In the genomic region with DNA sequence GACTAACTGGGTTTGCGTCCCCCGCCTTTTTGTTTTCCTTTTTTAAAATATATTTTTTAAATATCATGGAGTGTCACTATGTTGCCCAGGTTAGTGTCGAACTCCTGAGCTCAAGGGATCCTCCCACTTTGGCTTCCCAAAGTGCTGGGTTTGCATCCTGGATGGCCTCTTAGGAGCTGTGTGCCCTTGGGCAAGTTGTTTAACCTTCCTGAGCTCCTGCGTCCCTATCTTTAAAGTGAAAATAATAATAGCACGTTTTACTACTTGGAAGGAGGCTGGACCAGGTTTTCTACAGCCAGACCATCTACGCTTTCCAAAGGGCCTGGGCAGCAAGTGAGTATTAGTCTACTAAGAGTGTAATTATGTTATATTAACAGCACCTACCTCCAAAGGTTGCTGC, we compare ENCODE assay signal across 1 cellular context.
TF ChIP-seq lines count a peak whose summit lies in the region.

No MANE protein-coding gene starts in this region.

TF ChIP-seq in HEK293, 187 proteins besides CTCF, POLR2A, EP300 and RAD21 (continued from another document):
- TF ChIP-seq, protein P1, sequence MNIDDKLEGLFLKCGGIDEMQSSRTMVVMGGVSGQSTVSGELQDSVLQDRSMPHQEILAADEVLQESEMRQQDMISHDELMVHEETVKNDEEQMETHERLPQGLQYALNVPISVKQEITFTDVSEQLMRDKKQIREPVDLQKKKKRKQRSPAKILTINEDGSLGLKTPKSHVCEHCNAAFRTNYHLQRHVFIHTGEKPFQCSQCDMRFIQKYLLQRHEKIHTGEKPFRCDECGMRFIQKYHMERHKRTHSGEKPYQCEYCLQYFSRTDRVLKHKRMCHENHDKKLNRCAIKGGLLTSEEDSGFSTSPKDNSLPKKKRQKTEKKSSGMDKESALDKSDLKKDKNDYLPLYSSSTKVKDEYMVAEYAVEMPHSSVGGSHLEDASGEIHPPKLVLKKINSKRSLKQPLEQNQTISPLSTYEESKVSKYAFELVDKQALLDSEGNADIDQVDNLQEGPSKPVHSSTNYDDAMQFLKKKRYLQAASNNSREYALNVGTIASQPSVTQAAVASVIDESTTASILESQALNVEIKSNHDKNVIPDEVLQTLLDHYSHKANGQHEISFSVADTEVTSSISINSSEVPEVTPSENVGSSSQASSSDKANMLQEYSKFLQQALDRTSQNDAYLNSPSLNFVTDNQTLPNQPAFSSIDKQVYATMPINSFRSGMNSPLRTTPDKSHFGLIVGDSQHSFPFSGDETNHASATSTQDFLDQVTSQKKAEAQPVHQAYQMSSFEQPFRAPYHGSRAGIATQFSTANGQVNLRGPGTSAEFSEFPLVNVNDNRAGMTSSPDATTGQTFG (tag by site-specific recombination; IDR thresholded peaks at IDR 0.05; ENCODE audit: borderline replicate concordance): no peak
